ENCODE assay signal across 1 cellular context in the genomic region with DNA sequence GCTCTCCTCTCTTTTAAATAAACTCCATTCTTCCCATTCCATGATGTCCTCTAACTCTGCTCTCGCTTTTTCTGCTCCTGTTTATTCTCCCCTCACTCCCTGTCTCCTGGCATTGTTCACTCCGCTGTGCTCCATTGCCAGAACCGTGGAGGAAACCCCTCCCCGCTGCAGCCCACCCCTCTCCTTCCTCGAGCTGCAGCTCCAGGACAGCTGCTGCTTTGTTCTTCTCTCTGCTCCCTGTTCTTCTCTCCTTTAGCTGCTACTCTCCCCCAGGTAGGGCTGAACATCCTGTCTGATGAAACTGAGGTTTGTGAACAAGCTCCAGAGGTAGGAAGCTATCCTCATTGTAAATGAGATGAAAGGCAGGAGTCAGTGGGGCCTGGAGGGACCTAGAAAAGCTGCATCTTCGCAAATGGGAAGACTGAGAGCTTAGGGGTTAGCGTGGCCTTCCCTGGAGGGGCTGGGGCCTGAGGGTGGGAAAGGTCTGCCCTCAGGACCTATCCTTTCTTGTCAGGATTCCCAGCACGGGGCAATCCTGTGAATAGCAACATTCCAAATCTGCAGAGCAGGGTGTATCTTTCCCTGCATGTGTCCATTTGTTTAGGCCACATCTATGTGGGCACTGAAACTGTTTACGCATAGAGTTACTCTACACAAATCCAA.
TF ChIP-seq lines count a peak whose summit lies in the region.

No MANE protein-coding gene starts in this region.

TF ChIP-seq in IMR-90, 13 proteins besides CTCF, POLR2A, EP300 and RAD21:
- TF ChIP-seq MXI1 (IDR thresholded peaks at IDR 0.05; ENCODE audit: borderline replicate concordance, low read depth, low read length): no peak
- no peak for TF ChIP-seq CHD1 (IDR thresholded peaks at IDR 0.05; ENCODE audit: low read depth, low read length)
- no peak for TF ChIP-seq RFX5 (IDR thresholded peaks at IDR 0.05; ENCODE audit: low read depth, low read length)
- no peak for TF ChIP-seq MAFK (IDR thresholded peaks at IDR 0.05; ENCODE audit: low read depth, low read length)
- TF ChIP-seq SMC3 (IDR thresholded peaks at IDR 0.05; ENCODE audit: low read depth, low read length): no peak
- no peak for TF ChIP-seq MAZ (IDR thresholded peaks at IDR 0.05; ENCODE audit: borderline replicate concordance, low read depth, low read length)
- TF ChIP-seq CEBPB (IDR thresholded peaks at IDR 0.05; ENCODE audit: low read depth, low read length): no peak
